In genomic region chr2:32611771-32612170, GRCh38 we compare ENCODE assay signal across 32 cellular contexts.
"Had no signal": no experiment of that assay in that cellular context is flagged by ENCODE, and none has a peak within 500 bp of the region (broad histone marks: within the 10 kb centered on the region; RNA-seq: fewer than 3 reads in every experiment).

No MANE protein-coding gene starts in this region.

- H3K27me3 ChIP-seq: brain microvascular endothelial cell, MG63, SJSA1 had no signal

- H3K9me3 ChIP-seq: MG63, SJSA1, SK-N-SH had no signal

- H3K27ac Mint-ChIP-seq: activated CD4-positive, alpha-beta T cell treated with anti-CD3 and anti-CD28 coated beads, Interleukin-2, amount 10 ng/mL, durations not matched to agents 7 days and 5 days; activated CD8-positive, alpha-beta T cell treated with anti-CD3 and anti-CD28 coated beads, Interleukin-2, amount 10 ng/mL, durations not matched to agents 7 days and 5 days; T-helper 1 cell treated with Interleukin-12 subunit alpha and Interleukin-12 subunit beta and Interleukin-4 antibody, amounts not matched to agents 30 μg/mL and 1 μg/mL, for 36 hours; WTC11 had no signal

- H3K9me3 Mint-ChIP-seq: activated CD4-positive, alpha-beta T cell treated with anti-CD3 and anti-CD28 coated beads, Interleukin-2, amount 10 ng/mL, durations not matched to agents 7 days and 5 days; activated naive CD4-positive, alpha-beta T cell treated with anti-CD3 and anti-CD28 coated beads for 36 hours; activated naive CD4-positive, alpha-beta T cell treated with anti-CD3 and anti-CD28 coated beads, Interleukin-2, amount 50 U/mL, for 72 hours; activated T-helper 1 cell treated with anti-CD3 and anti-CD28 coated beads, Interleukin-12 subunit alpha, Interleukin-12 subunit beta, Interleukin-2, Interleukin-4 antibody, amounts not matched to agents 30 ng/mL and 10 ng/mL and 1 ng/mL, durations not matched to agents 14 hours and 24 hours and 36 hours; central memory CD8-positive, alpha-beta T cell; T-helper 1 cell treated with Interleukin-12 subunit alpha and Interleukin-12 subunit beta and Interleukin-4 antibody, amounts not matched to agents 30 μg/mL and 1 μg/mL, for 36 hours; T-helper 2 cell treated with Interferon-gamma antibody and Interleukin-4, amounts not matched to agents 5 μg/mL and 100 μg/mL, for 36 hours; WTC11 had no signal

- H3K4me1 Mint-ChIP-seq: activated CD4-positive, alpha-beta T cell treated with anti-CD3 and anti-CD28 coated beads for 36 hours; activated CD4-positive, alpha-beta T cell treated with anti-CD3 and anti-CD28 coated beads, Interleukin-2, amount 10 ng/mL, durations not matched to agents 7 days and 5 days; central memory CD8-positive, alpha-beta T cell; WTC11 had no signal

- DNase-seq: activated CD4-positive, alpha-beta T cell treated with anti-CD3 and anti-CD28 coated beads for 36 hours; activated CD4-positive, alpha-beta T cell treated with anti-CD3 and anti-CD28 coated beads, Interleukin-2, amount 10 ng/mL, durations not matched to agents 7 days and 5 days; activated CD4-positive, alpha-beta T cell treated with anti-CD3 and anti-CD28 coated beads, Interleukin-2, amount 50 U/mL, for 48 hours; activated CD8-positive, alpha-beta T cell treated with anti-CD3 and anti-CD28 coated beads, Interleukin-2, amount 10 ng/mL, durations not matched to agents 7 days and 5 days; activated gamma-delta T cell treated with Interleukin-2 at 50 U/mL for 16 hours; activated naive CD4-positive, alpha-beta T cell treated with anti-CD3 and anti-CD28 coated beads for 36 hours; amniotic stem cell; aorta; brain microvascular endothelial cell; Kasumi-1; KG1; MG63; NCI-H1048; NCI-H1105 treated with DMSO at 0.1 percent for 48 hours; NCI-H1436; NCI-H1694; NCI-H1930; NCI-H2081 treated with DMSO at 0.1 percent for 48 hours; NCI-H345; NCI-H524 treated with DMSO at 0.1 percent for 48 hours; RPMI8226; SHP77 treated with DMSO at 0.1 percent for 48 hours; SK-N-SH had no signal

- H3K27me3 Mint-ChIP-seq: activated CD4-positive, alpha-beta T cell treated with anti-CD3 and anti-CD28 coated beads for 36 hours; activated CD4-positive, alpha-beta T cell treated with anti-CD3 and anti-CD28 coated beads, Interleukin-2, amount 10 ng/mL, durations not matched to agents 7 days and 5 days; central memory CD8-positive, alpha-beta T cell had no signal

- H3K4me1 ChIP-seq: SJSA1 had no signal

- H3K4me3 Mint-ChIP-seq: activated CD4-positive, alpha-beta T cell treated with anti-CD3 and anti-CD28 coated beads for 36 hours; activated CD4-positive, alpha-beta T cell treated with anti-CD3 and anti-CD28 coated beads, Interleukin-2, amount 10 ng/mL, durations not matched to agents 7 days and 5 days; activated CD8-positive, alpha-beta T cell treated with anti-CD3 and anti-CD28 coated beads, Interleukin-2, amount 10 ng/mL, durations not matched to agents 7 days and 5 days; activated naive CD4-positive, alpha-beta T cell treated with anti-CD3 and anti-CD28 coated beads for 36 hours; activated T-helper 1 cell treated with anti-CD3 and anti-CD28 coated beads, Interleukin-12 subunit alpha, Interleukin-12 subunit beta, Interleukin-2, Interleukin-4 antibody, amounts not matched to agents 30 ng/mL and 10 ng/mL and 1 ng/mL, durations not matched to agents 14 hours and 24 hours and 36 hours; central memory CD8-positive, alpha-beta T cell; T-helper 1 cell treated with Interleukin-12 subunit alpha and Interleukin-12 subunit beta and Interleukin-4 antibody, amounts not matched to agents 30 μg/mL and 1 μg/mL, for 36 hours; T-helper 2 cell treated with Interferon-gamma antibody and Interleukin-4, amounts not matched to agents 5 μg/mL and 100 μg/mL, for 36 hours; WTC11 had no signal

- H3K27ac ChIP-seq: brain microvascular endothelial cell, SJSA1 had no signal

- ATAC-seq: activated CD4-positive, alpha-beta T cell treated with anti-CD3 and anti-CD28 coated beads for 36 hours; activated CD4-positive, CD25-positive, alpha-beta regulatory T cell treated with anti-CD3 and anti-CD28 coated beads, Interleukin-2, amount 50 U/mL, for 24 hours; activated CD8-positive, alpha-beta T cell treated with anti-CD3 and anti-CD28 coated beads, Interleukin-2, amount 10 ng/mL, durations not matched to agents 7 days and 5 days; activated naive CD4-positive, alpha-beta T cell treated with anti-CD3 and anti-CD28 coated beads, Interleukin-2, amount 50 U/mL, for 72 hours; Panc1; WTC11 had no signal

- H3K4me3 ChIP-seq: MG63, SJSA1 had no signal
